Comparison of ENCODE assay signal across 17 cellular contexts in the genomic region with DNA sequence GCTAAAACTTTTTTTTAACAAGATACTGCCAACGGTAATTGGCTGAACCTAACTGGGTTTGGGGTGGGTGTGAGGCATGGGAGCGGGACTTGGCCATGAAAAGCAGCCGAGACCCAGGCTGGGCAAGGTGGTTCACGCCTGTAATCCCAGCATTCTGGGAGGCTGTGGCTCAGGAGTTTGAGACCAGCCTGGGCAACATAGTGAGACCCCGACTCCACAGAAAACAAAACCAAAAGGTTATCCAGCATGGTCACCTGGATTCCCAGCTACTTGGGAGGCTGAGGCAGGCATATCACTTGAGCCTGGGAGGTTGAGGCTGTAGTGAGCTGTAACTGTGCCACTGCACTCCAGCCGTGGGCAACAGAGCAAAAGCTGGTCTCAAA.
"Had no signal": no experiment of that assay in that cellular context is flagged by ENCODE, and none has a peak within 500 bp of the region (broad histone marks: within the 10 kb centered on the region; RNA-seq: fewer than 3 reads in every experiment).

No MANE protein-coding gene starts in this region.

- H3K4me1 Mint-ChIP-seq: activated CD4-positive, alpha-beta T cell treated with anti-CD3 and anti-CD28 coated beads for 36 hours had no signal

- H3K4me1 ChIP-seq: thyroid gland had no signal

- H3K36me3 ChIP-seq: esophagus muscularis mucosa, left lung, sigmoid colon, thyroid gland, uterus, WERI-Rb-1 had no signal

- H3K4me3 ChIP-seq: esophagus muscularis mucosa, hepatocyte, left lung, sigmoid colon, thyroid gland, uterus had no signal

- H2AFZ ChIP-seq: hepatocyte had no signal

- H3K27ac Mint-ChIP-seq: activated CD4-positive, alpha-beta T cell treated with anti-CD3 and anti-CD28 coated beads for 36 hours; activated CD8-positive, alpha-beta T cell treated with anti-CD3 and anti-CD28 coated beads for 36 hours; activated naive CD4-positive, alpha-beta T cell treated with anti-CD3 and anti-CD28 coated beads, Interleukin-2, amount 50 U/mL, for 72 hours; T-helper 1 cell treated with Interleukin-12 subunit alpha and Interleukin-12 subunit beta and Interleukin-4 antibody, amounts not matched to agents 30 μg/mL and 1 μg/mL, for 36 hours had no signal

- H3K27me3 ChIP-seq: esophagus muscularis mucosa, hepatocyte, sigmoid colon, thyroid gland, uterus had no signal

- H3K9me3 Mint-ChIP-seq: activated CD8-positive, alpha-beta T cell treated with anti-CD3 and anti-CD28 coated beads for 36 hours; activated naive CD4-positive, alpha-beta T cell treated with anti-CD3 and anti-CD28 coated beads, Interleukin-2, amount 50 U/mL, for 72 hours; natural killer cell treated with Interleukin-12 subunit alpha and Interleukin-12 subunit beta and Interleukin-15 and Interleukin-18, amount 100 ng/mL, for 72 hours; T-helper 1 cell treated with Interleukin-12 subunit alpha and Interleukin-12 subunit beta and Interleukin-4 antibody, amounts not matched to agents 30 μg/mL and 1 μg/mL, for 36 hours had no signal

- H3K27ac ChIP-seq: esophagus muscularis mucosa, hepatocyte, left lung, sigmoid colon, thyroid gland, WERI-Rb-1 had no signal

- H3K36me3 Mint-ChIP-seq: activated naive CD4-positive, alpha-beta T cell treated with anti-CD3 and anti-CD28 coated beads, Interleukin-2, amount 50 U/mL, for 72 hours; natural killer cell treated with Interleukin-12 subunit alpha and Interleukin-12 subunit beta and Interleukin-15 and Interleukin-18, amount 100 ng/mL, for 72 hours had no signal

- H3K79me2 ChIP-seq: hepatocyte had no signal

- DNase-seq: activated CD4-positive, alpha-beta T cell treated with anti-CD3 and anti-CD28 coated beads for 36 hours; activated CD8-positive, alpha-beta T cell treated with anti-CD3 and anti-CD28 coated beads for 36 hours; activated gamma-delta T cell; activated T-cell treated with anti-CD3 and anti-CD28 coated beads, Interleukin-2, amount 50 U/mL, for 48 hours; left lung; mammary epithelial cell; sigmoid colon; stimulated activated CD4-positive, alpha-beta T cell treated with anti-CD3 and anti-CD28 coated beads, Interleukin-12 subunit alpha, Interleukin-12 subunit beta, amount 100 ng/mL, for 4 hours; stimulated activated CD4-positive, alpha-beta T cell treated with anti-CD3 and anti-CD28 coated beads, Interleukin-2, amount 100 ng/mL, for 24 hours; thyroid gland; uterus; WERI-Rb-1 had no signal

- ATAC-seq: activated CD4-positive, alpha-beta T cell treated with anti-CD3 and anti-CD28 coated beads for 36 hours; activated CD8-positive, alpha-beta T cell treated with anti-CD3 and anti-CD28 coated beads for 36 hours; activated naive CD4-positive, alpha-beta T cell treated with anti-CD3 and anti-CD28 coated beads, Interleukin-2, amount 50 U/mL, for 72 hours; left lung; natural killer cell treated with Interleukin-12 subunit alpha and Interleukin-12 subunit beta and Interleukin-15 and Interleukin-18, amount 100 ng/mL, for 72 hours had no signal

- H3K27me3 Mint-ChIP-seq: activated CD4-positive, alpha-beta T cell treated with anti-CD3 and anti-CD28 coated beads for 36 hours; activated CD8-positive, alpha-beta T cell treated with anti-CD3 and anti-CD28 coated beads for 36 hours; natural killer cell treated with Interleukin-12 subunit alpha and Interleukin-12 subunit beta and Interleukin-15 and Interleukin-18, amount 100 ng/mL, for 72 hours had no signal

- H3K4me3 Mint-ChIP-seq: activated CD4-positive, alpha-beta T cell treated with anti-CD3 and anti-CD28 coated beads for 36 hours; activated CD8-positive, alpha-beta T cell treated with anti-CD3 and anti-CD28 coated beads for 36 hours; natural killer cell treated with Interleukin-12 subunit alpha and Interleukin-12 subunit beta and Interleukin-15 and Interleukin-18, amount 100 ng/mL, for 72 hours; T-helper 1 cell treated with Interleukin-12 subunit alpha and Interleukin-12 subunit beta and Interleukin-4 antibody, amounts not matched to agents 30 μg/mL and 1 μg/mL, for 36 hours had no signal

- H3K9me3 ChIP-seq: esophagus muscularis mucosa, left lung, sigmoid colon, thyroid gland, uterus had no signal
